8 cellular contexts compared by ENCODE assay signal in genomic region chr1:155245163-155245524, GRCh38. TPM values are rescaled to one million over a fixed set of nuclear protein-coding genes. Genes with fewer than 3 reads are reported as not detected.
DNase-seq lines count a peak whose midpoint lies in the region; ATAC-seq and TF ChIP-seq lines count a peak whose summit lies in the region.

No MANE protein-coding gene starts in this region.

- CTCF ChIA-PET in HEK293 (lab: Yijun Ruan, JAX): interaction anchor here (0.5 to 1.4 kb wide), 5 partner anchors 11 to 77 kb away, joined by 3 to 5 read pairs (median 4); partner anchors contain the start of gene ENTREP3
- CTCF ChIA-PET in activated CD4-positive, alpha-beta memory T cell treated with anti-CD3 and anti-CD28 coated beads, Interleukin-2, amount 10 ng/mL, durations not matched to agents 7 days and 5 days (lab: Charles Lee): interaction anchor here (1.2 to 4.1 kb wide), 3 partner anchors 18 to 78 kb away, joined by 5 to 19 read pairs (median 10); partner anchors contain the start of gene KRTCAP2

- H3K9me3 ChIP-seq in HEK293 (ENCODE audit: control insufficient read depth, insufficient read depth, low read depth, low read length): no peaks in the 10 kb centered on the region

- H3K4me3 ChIP-seq in HEK293 (ENCODE audit: low read depth, low read length) (peak overlapping the region; percentile 33), iPS-11a (ENCODE audit: low read depth, low read length) (peak overlapping the region; percentile 48)

- H3K27ac ChIP-seq in HEK293 (ENCODE audit: extremely low read depth, low read depth, low read length): peak overlapping the region; percentile 56

- H3K9me3 Mint-ChIP-seq in activated CD4-positive, alpha-beta memory T cell treated with anti-CD3 and anti-CD28 coated beads, Interleukin-2, amount 10 ng/mL, durations not matched to agents 7 days and 5 days: no peaks in the 10 kb centered on the region
- no peaks in the 10 kb centered on the region for H3K9me3 Mint-ChIP-seq in stimulated activated naive B cell treated with anti-CD40 and anti-IgM and Interleukin-4, amounts not matched to agents 10 μg/mL and 1 μg/mL and 100 μg/mL, for 72 hours

- TF ChIP-seq CTCF in HEK293 (tag by site-specific recombination; IDR thresholded peaks at IDR 0.05): no peak

- ATAC-seq in stimulated activated naive B cell treated with anti-CD40 and anti-IgM and Interleukin-4, amounts not matched to agents 10 μg/mL and 1 μg/mL and 100 μg/mL, for 72 hours (replicated peaks): no peak

- peak overlapping the region; percentile 88 for H3K27ac Mint-ChIP-seq in activated CD4-positive, alpha-beta memory T cell treated with anti-CD3 and anti-CD28 coated beads, Interleukin-2, amount 10 ng/mL, durations not matched to agents 7 days and 5 days
- peak overlapping the region; percentile 84 for H3K27ac Mint-ChIP-seq in stimulated activated naive B cell treated with anti-CD40 and anti-IgM and Interleukin-4, amounts not matched to agents 10 μg/mL and 1 μg/mL and 100 μg/mL, for 72 hours

- peaks cover 13 to 32% of the 10 kb centered on the region in 2 experiments; a peak in 2 of 3 replicates for H3K36me3 ChIP-seq in HEK293 (ENCODE audit: control insufficient read depth in 2 of 2, insufficient read depth in 1 of 2, low read length in 2 of 2)

- peaks cover 2% of the 10 kb centered on the region for H3K27me3 Mint-ChIP-seq in activated CD4-positive, alpha-beta memory T cell treated with anti-CD3 and anti-CD28 coated beads, Interleukin-2, amount 10 ng/mL, durations not matched to agents 7 days and 5 days
- H3K27me3 Mint-ChIP-seq in stimulated activated naive B cell treated with anti-CD40 and anti-IgM and Interleukin-4, amounts not matched to agents 10 μg/mL and 1 μg/mL and 100 μg/mL, for 72 hours: no peaks in the 10 kb centered on the region

- no peak for DNase-seq in activated CD4-positive, alpha-beta memory T cell treated with anti-CD3 and anti-CD28 coated beads, Interleukin-2, amount 10 ng/mL, durations not matched to agents 7 days and 5 days
- no peak for DNase-seq in stimulated activated naive B cell treated with anti-CD40 and anti-IgM and Interleukin-4, amounts not matched to agents 10 μg/mL and 1 μg/mL and 100 μg/mL, for 72 hours
- no peak for DNase-seq in amygdala (lab: John Stamatoyannopoulos, UW)
- no peak for DNase-seq in HK-2 (ENCODE audit: unreplicated experiment)
- DNase-seq in T-helper 9 cell: no peak
- DNase-seq in activated effector memory CD4-positive, alpha-beta T cell treated with anti-CD3 and anti-CD28 coated beads, Interleukin-2, amount 50 U/mL, for 16 hours: no peak

- peaks cover 11% of the 10 kb centered on the region for H3K36me3 Mint-ChIP-seq in activated CD4-positive, alpha-beta memory T cell treated with anti-CD3 and anti-CD28 coated beads, Interleukin-2, amount 10 ng/mL, durations not matched to agents 7 days and 5 days (ENCODE audit: low read depth)
- H3K36me3 Mint-ChIP-seq in stimulated activated naive B cell treated with anti-CD40 and anti-IgM and Interleukin-4, amounts not matched to agents 10 μg/mL and 1 μg/mL and 100 μg/mL, for 72 hours: peaks cover 2 to 22% of the 10 kb centered on the region in 2 donors

- peak overlapping the region; percentile 74 for H3K4me3 Mint-ChIP-seq in activated CD4-positive, alpha-beta memory T cell treated with anti-CD3 and anti-CD28 coated beads, Interleukin-2, amount 10 ng/mL, durations not matched to agents 7 days and 5 days
- H3K4me3 Mint-ChIP-seq in stimulated activated naive B cell treated with anti-CD40 and anti-IgM and Interleukin-4, amounts not matched to agents 10 μg/mL and 1 μg/mL and 100 μg/mL, for 72 hours: peak overlapping the region; percentile 82 to 84

- H3K4me1 ChIP-seq in HEK293 (ENCODE audit: control insufficient read depth, insufficient read depth, low read length): peaks cover 5% of the 10 kb centered on the region; the same call in 1 of the 2 replicates

- peaks cover 51% of the 10 kb centered on the region for H3K4me1 Mint-ChIP-seq in activated CD4-positive, alpha-beta memory T cell treated with anti-CD3 and anti-CD28 coated beads, Interleukin-2, amount 10 ng/mL, durations not matched to agents 7 days and 5 days
- peaks cover 31 to 39% of the 10 kb centered on the region in 2 donors for H3K4me1 Mint-ChIP-seq in stimulated activated naive B cell treated with anti-CD40 and anti-IgM and Interleukin-4, amounts not matched to agents 10 μg/mL and 1 μg/mL and 100 μg/mL, for 72 hours

- POLR2A ChIA-PET in HEK293 (lab: Yijun Ruan, JAX): interaction anchor here (0.7 to 2.6 kb wide), 7 partner anchors 9 to 79 kb away, joined by 3 to 11 read pairs (median 3); partner anchors contain the start of genes ENTREP3, KRTCAP2 and SCAMP3
- POLR2A ChIA-PET in activated CD4-positive, alpha-beta memory T cell treated with anti-CD3 and anti-CD28 coated beads, Interleukin-2, amount 10 ng/mL, durations not matched to agents 7 days and 5 days (lab: Charles Lee): interaction anchor here (0.6 to 4.0 kb wide), 20 partner anchors 8 to 842 kb away, joined by 3 to 42 read pairs (median 5); partner anchors contain the start of genes CLK2, ENTREP3, KRTCAP2 and MTX1

TF ChIP-seq in HEK293, 187 proteins besides CTCF, POLR2A, EP300 and RAD21:
- TF ChIP-seq ZSCAN5A (tag by site-specific recombination; IDR thresholded peaks at IDR 0.05) (no peak), ZBTB48 (tag by site-specific recombination; IDR thresholded peaks at IDR 0.05) (0 out of 2 replicates have a peak, but pooled peaks have one; percentile 5), ZNF510 (tag by site-specific recombination; IDR thresholded peaks at IDR 0.05; ENCODE audit: insufficient replicate concordance) (no peak), ZNF335 (tag by site-specific recombination; conservative IDR thresholded peaks at IDR 0.05) (peak; percentile 76), ZNF23 (tag by site-specific recombination; IDR thresholded peaks at IDR 0.05; ENCODE audit: borderline replicate concordance) (no peak), ZNF843 (tag by site-specific recombination; IDR thresholded peaks at IDR 0.05) (no peak), OVOL3 (tag by site-specific recombination; IDR thresholded peaks at IDR 0.05) (no peak), ZNF292 (tag by site-specific recombination; IDR thresholded peaks at IDR 0.05; ENCODE audit: borderline replicate concordance, low read depth) (no peak), ZNF138 (tag by site-specific recombination; IDR thresholded peaks at IDR 0.05; ENCODE audit: borderline replicate concordance) (no peak), ZNF473 (tag by site-specific recombination; IDR thresholded peaks at IDR 0.05) (no peak), ZNF768 (tag by site-specific recombination; IDR thresholded peaks at IDR 0.05) (no peak), SP3 (tag by site-specific recombination; IDR thresholded peaks at IDR 0.05) (no peak), ZNF692 (tag by site-specific recombination; IDR thresholded peaks at IDR 0.05) (no peak), ZNF747 (tag by site-specific recombination; IDR thresholded peaks at IDR 0.05) (no peak)

RNA-seq across cellular contexts. Expression of gene ENTREP3, which starts 10.1 kb away (rescaled TPM):
- 10 to 100 TPM; 26.3 to 27.3 TPM for total RNA-seq in activated CD4-positive, alpha-beta memory T cell treated with anti-CD3 and anti-CD28 coated beads, Interleukin-2, amount 10 ng/mL, durations not matched to agents 7 days and 5 days

RNA-seq across cellular contexts. Expression of gene SCAMP3, which starts 17.0 kb away (rescaled TPM):
- 10 to 100 TPM; 87.5 to 91.9 TPM for total RNA-seq in activated CD4-positive, alpha-beta memory T cell treated with anti-CD3 and anti-CD28 coated beads, Interleukin-2, amount 10 ng/mL, durations not matched to agents 7 days and 5 days

RNA-seq across cellular contexts. Expression of gene CLK2, which starts 28.2 kb away (rescaled TPM):
- 10 to 100 TPM; 78.0 to 82.0 TPM for total RNA-seq in activated CD4-positive, alpha-beta memory T cell treated with anti-CD3 and anti-CD28 coated beads, Interleukin-2, amount 10 ng/mL, durations not matched to agents 7 days and 5 days

RNA-seq across cellular contexts. Expression of gene HCN3, which starts 32.1 kb away (rescaled TPM):
- total RNA-seq in activated CD4-positive, alpha-beta memory T cell treated with anti-CD3 and anti-CD28 coated beads, Interleukin-2, amount 10 ng/mL, durations not matched to agents 7 days and 5 days: 1 to 10 TPM; 3.7 to 4.9 TPM

RNA-seq across cellular contexts. Expression of gene MTX1, which starts 36.6 kb away (rescaled TPM):
- 10 to 100 TPM; 41.2 to 43.1 TPM for total RNA-seq in activated CD4-positive, alpha-beta memory T cell treated with anti-CD3 and anti-CD28 coated beads, Interleukin-2, amount 10 ng/mL, durations not matched to agents 7 days and 5 days
